In the genomic region with DNA sequence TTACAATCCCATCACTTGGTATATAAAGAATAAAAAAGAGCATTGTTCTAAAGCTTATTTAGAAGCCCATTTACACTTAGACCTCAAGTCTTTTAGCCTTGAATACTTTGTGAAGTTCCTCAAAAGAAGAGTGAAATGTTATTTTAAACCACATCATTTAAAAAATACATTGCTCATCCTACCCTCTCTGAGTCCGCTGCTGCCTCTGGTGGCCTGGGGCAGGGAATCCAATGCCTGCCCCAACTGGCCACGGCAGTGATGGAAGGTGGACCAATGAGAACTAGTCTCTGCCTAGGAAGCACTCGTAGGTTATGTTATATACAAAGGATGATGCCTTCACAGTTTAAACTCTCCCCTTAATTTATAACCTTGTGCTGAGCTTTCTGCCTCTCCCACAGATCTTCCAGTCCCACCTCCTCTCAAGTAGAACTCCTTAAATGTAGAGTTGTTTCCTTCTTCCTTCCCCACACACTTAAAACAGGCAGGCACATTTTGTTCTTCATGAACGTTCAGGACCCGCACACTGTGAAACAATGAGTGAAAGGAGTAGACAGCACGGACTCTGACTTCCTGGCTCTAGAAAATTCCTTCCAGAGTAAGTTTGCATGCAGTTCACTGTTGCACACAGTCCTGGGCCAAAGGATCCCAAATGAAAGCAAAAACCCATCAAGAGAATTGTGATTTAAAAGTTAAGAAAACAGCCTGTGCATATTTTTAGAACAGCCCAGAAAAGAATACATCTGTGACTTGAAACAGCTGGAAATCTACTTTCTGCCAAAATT, we compare ENCODE assay signal across 14 cellular contexts.
A peak's percentile ranks its signal among the peaks of the same experiment; 100 is the strongest.
DNase-seq lines count a peak whose midpoint lies in the region; ATAC-seq lines count a peak whose summit lies in the region.
"Had no signal": no experiment of that assay in that cellular context is flagged by ENCODE, and none has a peak within 500 bp of the region (broad histone marks: within the 10 kb centered on the region; RNA-seq: fewer than 3 reads in every experiment).

No MANE protein-coding gene starts in this region.

- DNase-seq in Right ventricle myocardium inferior (ENCODE audit: missing footprints) (no peak), cardiac septum (ENCODE audit: low spot score) (no peak), left cardiac atrium (no peak), CD1c-positive myeloid dendritic cell (ENCODE audit: extremely low spot score) (no peak), NCI-H2107 (lab: John Stamatoyannopoulos, UW) (no peak), putamen (ENCODE audit: low spot score) (no peak)
- DNase-seq: CD8-positive, alpha-beta memory T cell; NCI-H1436 had no signal

- intact Hi-C loops in Right ventricle myocardium inferior (cut with DNase I) (no loop called here), cardiac septum (cut with DNase I) (no loop called here), left cardiac atrium (cut with DNase I) (no loop called here)

- no peak overlapping the region for H3K9ac ChIP-seq in rectal smooth muscle tissue (ENCODE audit: low read length)

- peak; percentile 79 for ATAC-seq in Right ventricle myocardium inferior
- peak; percentile 47 to 74 for ATAC-seq in left cardiac atrium
- ATAC-seq in HG03460 (IDR thresholded peaks at IDR 0.05; ENCODE audit: unreplicated experiment), result no peak
- ATAC-seq: GM12878 had no signal

- no peak overlapping the region for H3K4me3 ChIP-seq in rectal smooth muscle tissue (ENCODE audit: low read length)
- H3K4me3 ChIP-seq: A549, GM12878, SK-N-MC, smooth muscle cell had no signal

- H3K27ac ChIP-seq in rectal smooth muscle tissue (ENCODE audit: low read depth, low read length), result peak overlapping the region; percentile 6
- H3K27ac ChIP-seq: A549, SK-N-MC had no signal

- no peaks in the 10 kb centered on the region for H3K4me1 ChIP-seq in rectal smooth muscle tissue (ENCODE audit: control insufficient read depth, insufficient read depth, low read length)
- H3K4me1 ChIP-seq: A549 had no signal

- no peaks in the 10 kb centered on the region for H3K36me3 ChIP-seq in rectal smooth muscle tissue (ENCODE audit: control insufficient read depth, insufficient read depth, low read length)

- no peaks in the 10 kb centered on the region for H3K27me3 ChIP-seq in rectal smooth muscle tissue (ENCODE audit: control insufficient read depth, insufficient read depth, low read length)
